ENCODE assay signal across 8 cellular contexts in the genomic region with DNA sequence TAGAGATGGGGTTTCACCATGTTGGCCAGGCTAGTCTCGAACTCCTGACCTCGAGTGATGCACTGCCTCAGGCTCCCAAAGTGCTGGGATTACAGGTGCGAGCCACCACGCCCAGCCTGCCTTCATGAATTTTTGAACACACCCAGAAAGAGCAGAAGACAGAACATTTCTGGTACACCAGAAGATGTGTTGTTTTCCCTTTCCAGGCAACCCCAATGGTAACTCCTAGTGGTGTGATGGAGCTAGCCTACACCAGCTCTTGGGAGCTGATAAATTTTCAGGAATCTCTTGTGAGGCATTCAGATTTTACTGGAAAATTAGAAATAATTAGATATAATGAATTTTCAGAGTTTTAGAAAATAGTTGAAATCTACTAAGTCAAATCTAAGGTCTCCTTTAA. TPM values are rescaled to one million over a fixed set of nuclear protein-coding genes. Genes with fewer than 3 reads are reported as not detected.
A peak's percentile ranks its signal among the peaks of the same experiment; 100 is the strongest.
DNase-seq lines count a peak whose midpoint lies in the region; ATAC-seq and TF ChIP-seq lines count a peak whose summit lies in the region.

No MANE protein-coding gene starts in this region.

- H3K36me3 ChIP-seq in SK-N-MC (ENCODE audit: insufficient read depth, low read length) (no peaks in the 10 kb centered on the region), H7 (replicated peaks; ENCODE audit: control insufficient read depth, insufficient read depth, low read length) (no peaks in the 10 kb centered on the region)

- H3K27me3 Mint-ChIP-seq in T-helper 1 cell treated with Interleukin-12 subunit alpha and Interleukin-12 subunit beta and Interleukin-4 antibody, amounts not matched to agents 30 μg/mL and 1 μg/mL, for 36 hours (ENCODE audit: low read depth): peaks cover 23% of the 10 kb centered on the region
- peaks cover 15% of the 10 kb centered on the region for H3K27me3 Mint-ChIP-seq in stimulated activated memory B cell treated with anti-CD40 and anti-IgM and Interleukin-4, amounts not matched to agents 10 μg/mL and 1 μg/mL and 100 μg/mL, for 72 hours

- DNase-seq in T-helper 1 cell (no peak), SK-N-MC (ENCODE audit: low read depth, low spot score) (no peak), fibroblast of pulmonary artery (ENCODE audit: low read depth) (no peak), NCI-H524 (lab: John Stamatoyannopoulos, UW) (no peak), H7 (no peak)

- H3K4me3 ChIP-seq in SK-N-MC: no peak overlapping the region
- H3K4me3 ChIP-seq in fibroblast of pulmonary artery (replicated peaks; ENCODE audit: low read depth, low read length): peak overlapping the region; percentile 65
- H3K4me3 ChIP-seq in H7 (ENCODE audit: insufficient read depth, low read depth, low read length): no peak overlapping the region

- no peaks in the 10 kb centered on the region for H3K27me3 ChIP-seq in H7 (ENCODE audit: control insufficient read depth, insufficient read depth, low read length)

- no peaks in the 10 kb centered on the region for H3K9me3 Mint-ChIP-seq in T-helper 1 cell treated with Interleukin-12 subunit alpha and Interleukin-12 subunit beta and Interleukin-4 antibody, amounts not matched to agents 30 μg/mL and 1 μg/mL, for 36 hours
- no peaks in the 10 kb centered on the region for H3K9me3 Mint-ChIP-seq in stimulated activated memory B cell treated with anti-CD40 and anti-IgM and Interleukin-4, amounts not matched to agents 10 μg/mL and 1 μg/mL and 100 μg/mL, for 72 hours

- peaks cover 8% of the 10 kb centered on the region for H3K4me1 Mint-ChIP-seq in T-helper 1 cell treated with Interleukin-12 subunit alpha and Interleukin-12 subunit beta and Interleukin-4 antibody, amounts not matched to agents 30 μg/mL and 1 μg/mL, for 36 hours (ENCODE audit: low read depth)
- H3K4me1 Mint-ChIP-seq in stimulated activated memory B cell treated with anti-CD40 and anti-IgM and Interleukin-4, amounts not matched to agents 10 μg/mL and 1 μg/mL and 100 μg/mL, for 72 hours: peaks cover 9% of the 10 kb centered on the region

- H3K9ac ChIP-seq in SK-N-MC (ENCODE audit: insufficient read length): no peak overlapping the region

- no peak for TF ChIP-seq CTCF in fibroblast of pulmonary artery (IDR thresholded peaks at IDR 0.05; ENCODE audit: low read length, missing control alignments)

- H3K27ac Mint-ChIP-seq in T-helper 1 cell treated with Interleukin-12 subunit alpha and Interleukin-12 subunit beta and Interleukin-4 antibody, amounts not matched to agents 30 μg/mL and 1 μg/mL, for 36 hours: no peak overlapping the region
- peak overlapping the region; percentile 99 for H3K27ac Mint-ChIP-seq in stimulated activated memory B cell treated with anti-CD40 and anti-IgM and Interleukin-4, amounts not matched to agents 10 μg/mL and 1 μg/mL and 100 μg/mL, for 72 hours

- peaks cover 3% of the 10 kb centered on the region for H3K36me3 Mint-ChIP-seq in T-helper 1 cell treated with Interleukin-12 subunit alpha and Interleukin-12 subunit beta and Interleukin-4 antibody, amounts not matched to agents 30 μg/mL and 1 μg/mL, for 36 hours (ENCODE audit: low read depth)
- no peaks in the 10 kb centered on the region for H3K36me3 Mint-ChIP-seq in stimulated activated memory B cell treated with anti-CD40 and anti-IgM and Interleukin-4, amounts not matched to agents 10 μg/mL and 1 μg/mL and 100 μg/mL, for 72 hours

- no peak for ATAC-seq in stimulated activated memory B cell treated with anti-CD40 and anti-IgM and Interleukin-4, amounts not matched to agents 10 μg/mL and 1 μg/mL and 100 μg/mL, for 72 hours
- no peak for ATAC-seq in HG03378 (IDR thresholded peaks at IDR 0.05; ENCODE audit: unreplicated experiment)

- H3K4me3 Mint-ChIP-seq in T-helper 1 cell treated with Interleukin-12 subunit alpha and Interleukin-12 subunit beta and Interleukin-4 antibody, amounts not matched to agents 30 μg/mL and 1 μg/mL, for 36 hours: peak overlapping the region; percentile 87
- peak overlapping the region; percentile 95 for H3K4me3 Mint-ChIP-seq in stimulated activated memory B cell treated with anti-CD40 and anti-IgM and Interleukin-4, amounts not matched to agents 10 μg/mL and 1 μg/mL and 100 μg/mL, for 72 hours

- no peaks in the 10 kb centered on the region for H3K9me3 ChIP-seq in SK-N-MC (ENCODE audit: low read depth, low read length)

- H3K27ac ChIP-seq in SK-N-MC: peak overlapping the region; percentile 98; the same call in 1 of the 2 replicates

RNA-seq across cellular contexts. Expression of gene CCDC7, which starts 0.9 kb away (rescaled TPM):
- 0.24 and 2.7 TPM in 2 replicates for total RNA-seq in H7 (2014; rRNA removed; shearing (Covaris generic))
